Comparison of ENCODE assay signal across 1 cellular context in genomic region chr6:9532621-9533557, GRCh38.
TF ChIP-seq lines count a peak whose summit lies in the region.

No MANE protein-coding gene starts in this region.

TF ChIP-seq in HCT116, 20 proteins besides CTCF, POLR2A, EP300 and RAD21 (continued from another document):
- TF ChIP-seq, protein P1, sequence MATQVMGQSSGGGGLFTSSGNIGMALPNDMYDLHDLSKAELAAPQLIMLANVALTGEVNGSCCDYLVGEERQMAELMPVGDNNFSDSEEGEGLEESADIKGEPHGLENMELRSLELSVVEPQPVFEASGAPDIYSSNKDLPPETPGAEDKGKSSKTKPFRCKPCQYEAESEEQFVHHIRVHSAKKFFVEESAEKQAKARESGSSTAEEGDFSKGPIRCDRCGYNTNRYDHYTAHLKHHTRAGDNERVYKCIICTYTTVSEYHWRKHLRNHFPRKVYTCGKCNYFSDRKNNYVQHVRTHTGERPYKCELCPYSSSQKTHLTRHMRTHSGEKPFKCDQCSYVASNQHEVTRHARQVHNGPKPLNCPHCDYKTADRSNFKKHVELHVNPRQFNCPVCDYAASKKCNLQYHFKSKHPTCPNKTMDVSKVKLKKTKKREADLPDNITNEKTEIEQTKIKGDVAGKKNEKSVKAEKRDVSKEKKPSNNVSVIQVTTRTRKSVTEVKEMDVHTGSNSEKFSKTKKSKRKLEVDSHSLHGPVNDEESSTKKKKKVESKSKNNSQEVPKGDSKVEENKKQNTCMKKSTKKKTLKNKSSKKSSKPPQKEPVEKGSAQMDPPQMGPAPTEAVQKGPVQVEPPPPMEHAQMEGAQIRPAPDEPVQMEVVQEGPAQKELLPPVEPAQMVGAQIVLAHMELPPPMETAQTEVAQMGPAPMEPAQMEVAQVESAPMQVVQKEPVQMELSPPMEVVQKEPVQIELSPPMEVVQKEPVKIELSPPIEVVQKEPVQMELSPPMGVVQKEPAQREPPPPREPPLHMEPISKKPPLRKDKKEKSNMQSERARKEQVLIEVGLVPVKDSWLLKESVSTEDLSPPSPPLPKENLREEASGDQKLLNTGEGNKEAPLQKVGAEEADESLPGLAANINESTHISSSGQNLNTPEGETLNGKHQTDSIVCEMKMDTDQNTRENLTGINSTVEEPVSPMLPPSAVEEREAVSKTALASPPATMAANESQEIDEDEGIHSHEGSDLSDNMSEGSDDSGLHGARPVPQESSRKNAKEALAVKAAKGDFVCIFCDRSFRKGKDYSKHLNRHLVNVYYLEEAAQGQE (IDR thresholded peaks at IDR 0.05; ENCODE audit: low read depth) = no peak
- TF ChIP-seq MAX (IDR thresholded peaks at IDR 0.05) (no peak), FOSL1 (IDR thresholded peaks at IDR 0.05; ENCODE audit: low read depth) (no peak), JUND (IDR thresholded peaks at IDR 0.05) (no peak), CBX3 (IDR thresholded peaks at IDR 0.05; ENCODE audit: low read depth) (no peak), EGR1 (IDR thresholded peaks at IDR 0.05; ENCODE audit: low read depth) (no peak), CEBPB (IDR thresholded peaks at IDR 0.05; ENCODE audit: low read depth) (no peak), ZNF274 (IDR thresholded peaks at IDR 0.05; ENCODE audit: low read depth, low read length) (no peak), TCF7L2 (IDR thresholded peaks at IDR 0.05; ENCODE audit: borderline replicate concordance, extremely low read depth, insufficient read depth, insufficient read length) (no peak), EZH2 (IDR thresholded peaks at IDR 0.05) (no peak), ZBTB33 (IDR thresholded peaks at IDR 0.05; ENCODE audit: extremely low read depth, insufficient replicate concordance, low read length) (no peak), SRF (IDR thresholded peaks at IDR 0.05; ENCODE audit: low read depth) (no peak), SIN3A (IDR thresholded peaks at IDR 0.05; ENCODE audit: low read depth) (no peak), ZFX (IDR thresholded peaks at IDR 0.05) (no peak)
- TF ChIP-seq, protein P2, sequence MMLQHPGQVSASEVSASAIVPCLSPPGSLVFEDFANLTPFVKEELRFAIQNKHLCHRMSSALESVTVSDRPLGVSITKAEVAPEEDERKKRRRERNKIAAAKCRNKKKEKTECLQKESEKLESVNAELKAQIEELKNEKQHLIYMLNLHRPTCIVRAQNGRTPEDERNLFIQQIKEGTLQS (IDR thresholded peaks at IDR 0.05) = no peak
